ENCODE assay signal across 18 cellular contexts in the genomic region with DNA sequence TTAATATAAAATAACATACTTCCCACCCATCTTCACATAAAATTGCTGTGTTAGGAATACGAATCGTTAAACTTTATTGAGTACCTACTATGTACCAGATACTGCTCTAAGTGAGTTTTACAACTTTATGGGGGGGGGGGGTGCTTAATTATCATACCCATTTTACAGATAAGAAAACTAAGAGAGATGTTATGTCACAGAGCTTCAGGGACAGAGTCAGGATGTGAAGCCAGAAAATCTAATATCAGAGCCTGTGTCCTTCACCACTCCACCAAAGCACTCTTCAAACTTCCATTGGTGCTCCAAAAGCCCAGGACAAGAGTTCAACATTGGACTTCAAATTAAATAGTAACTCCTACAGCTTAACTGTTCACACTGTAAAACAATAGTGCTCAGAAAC.
"Had no signal": no experiment of that assay in that cellular context is flagged by ENCODE, and none has a peak within 500 bp of the region (broad histone marks: within the 10 kb centered on the region; RNA-seq: fewer than 3 reads in every experiment).

No MANE protein-coding gene starts in this region.

- H3K36me3 ChIP-seq: colonic mucosa, heart left ventricle, tibial nerve, WERI-Rb-1 had no signal

- H3K4me3 Mint-ChIP-seq: brain, nephron progenitor cell had no signal

- H3K27ac Mint-ChIP-seq: brain, nephron progenitor cell had no signal

- H3K9ac ChIP-seq: SK-N-SH had no signal

- H3K9me3 ChIP-seq: colonic mucosa had no signal

- H3K4me2 ChIP-seq: SK-N-SH had no signal

- H3K4me3 ChIP-seq: colonic mucosa, heart left ventricle, lung, tibial nerve had no signal

- H3K4me1 Mint-ChIP-seq: nephron progenitor cell had no signal

- DNase-seq: activated effector memory CD4-positive, alpha-beta T cell treated with anti-CD3 and anti-CD28 coated beads, Interleukin-2, amount 50 U/mL, for 16 hours; anterior cingulate cortex; caudate nucleus; colonic mucosa; heart left ventricle; kidney; nephron progenitor cell; nucleus accumbens; SHP77 treated with DMSO at 0.1 percent for 48 hours; SK-N-SH; stimulated activated CD8-positive, alpha-beta memory T cell treated with anti-CD3 and anti-CD28 coated beads, Interleukin-4, amount 100 ng/mL, for 48 hours; stimulated activated naive CD4-positive, alpha-beta T cell; WERI-Rb-1 had no signal

- H3K27ac ChIP-seq: colonic mucosa, heart left ventricle, tibial nerve, WERI-Rb-1 had no signal

- FAIRE-seq: kidney, urothelium cell line had no signal

- ATAC-seq: heart left ventricle, left lobe of liver had no signal

- H3K27me3 Mint-ChIP-seq: brain had no signal

- H3K27me3 ChIP-seq: colonic mucosa, heart left ventricle, tibial nerve had no signal

- H3K4me1 ChIP-seq: colonic mucosa had no signal
